ENCODE assay signal across 15 cellular contexts in the genomic region with DNA sequence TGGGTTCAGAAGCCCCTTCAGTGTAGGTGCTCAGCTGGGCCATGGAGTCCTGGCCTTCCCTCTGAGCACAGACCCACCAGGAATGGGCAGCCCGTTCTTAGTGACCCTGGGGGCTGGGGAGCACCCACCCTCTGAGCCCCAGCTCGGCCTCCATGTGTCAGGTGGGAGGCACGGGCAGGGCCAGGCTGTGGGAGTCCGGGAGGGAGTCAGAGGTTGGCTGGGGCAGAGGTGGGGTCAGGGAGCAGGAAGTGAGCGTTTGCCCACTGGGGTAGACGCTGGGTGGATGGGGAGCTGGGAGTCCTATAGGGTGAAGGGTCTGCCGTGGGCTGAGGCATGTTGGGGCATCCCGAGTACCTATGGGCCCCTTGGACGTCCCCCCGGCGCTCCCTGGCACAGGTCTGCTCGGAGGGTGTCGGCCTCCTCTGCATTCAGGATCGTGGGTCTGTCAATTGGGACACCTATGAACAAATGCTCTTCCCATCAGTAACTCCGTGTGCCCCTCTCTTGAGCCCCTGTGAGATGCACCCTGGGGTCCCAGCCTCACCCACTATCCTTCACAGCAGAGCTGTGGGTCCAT.
"Had no signal": no experiment of that assay in that cellular context is flagged by ENCODE, and none has a peak within 500 bp of the region (broad histone marks: within the 10 kb centered on the region; RNA-seq: fewer than 3 reads in every experiment).

No MANE protein-coding gene starts in this region.

- DNase-seq: activated CD4-positive, alpha-beta T cell treated with anti-CD3 and anti-CD28 coated beads for 4 hours; activated CD8-positive, alpha-beta memory T cell treated with anti-CD3 and anti-CD28 coated beads, Interleukin-2, amount 50 U/mL, for 4 hours; activated CD8-positive, alpha-beta T cell treated with anti-CD3 and anti-CD28 coated beads, Interleukin-2, amount 10 ng/mL, durations not matched to agents 7 days and 5 days; activated gamma-delta T cell; activated T-cell treated with anti-CD3 and anti-CD28 coated beads, Interleukin-2, amount 50 U/mL, for 72 hours; effector CD8-positive, alpha-beta T cell; left colon; lower lobe of right lung; stimulated activated CD4-positive, alpha-beta T cell treated with anti-CD3 and anti-CD28 coated beads, Interleukin-12 subunit alpha, Interleukin-12 subunit beta, amount 100 ng/mL, for 4 hours; T-helper 2 cell; thyroid gland; uterus had no signal

- H3K4me3 ChIP-seq: heart left ventricle, lower lobe of right lung, thyroid gland, uterus had no signal

- ATAC-seq: activated CD8-positive, alpha-beta T cell treated with anti-CD3 and anti-CD28 coated beads, Interleukin-2, amount 10 ng/mL, durations not matched to agents 7 days and 5 days; activated naive CD4-positive, alpha-beta T cell treated with anti-CD3 and anti-CD28 coated beads, Interleukin-2, amount 50 U/mL, for 72 hours; activated T-cell treated with anti-CD3 and anti-CD28 coated beads, Interleukin-2, amount 50 U/mL, for 72 hours; heart left ventricle; left colon; lower lobe of right lung; stimulated activated effector memory CD8-positive, alpha-beta T cell treated with anti-CD3 and anti-CD28 coated beads, Interleukin-12 subunit alpha, Interleukin-12 subunit beta, amount 100 ng/mL, for 72 hours had no signal

- H3K27ac ChIP-seq: lower lobe of right lung had no signal

- H3K27me3 ChIP-seq: heart left ventricle, thyroid gland, uterus had no signal

- H3K9me3 ChIP-seq: heart left ventricle, lower lobe of right lung, thyroid gland, uterus had no signal

- H3K36me3 ChIP-seq: heart left ventricle, lower lobe of right lung, thyroid gland, uterus had no signal
